In genomic region chr13:23985060-23985459, GRCh38 we compare ENCODE assay signal across 12 cellular contexts.
DNase-seq lines count a peak whose midpoint lies in the region; ATAC-seq and TF ChIP-seq lines count a peak whose summit lies in the region.
"Had no signal": no experiment of that assay in that cellular context is flagged by ENCODE, and none has a peak within 500 bp of the region (broad histone marks: within the 10 kb centered on the region; RNA-seq: fewer than 3 reads in every experiment).

No MANE protein-coding gene starts in this region.

- no TSS peak for BruUV-seq in PC-3 (replicated peaks; lab: Mats Ljungman, UMichigan)

- no peaks in the 10 kb centered on the region for H3K9me2 ChIP-seq in PC-3 (replicated peaks; ENCODE audit: low read length)

- intact Hi-C loops in PC-3 (cut with micrococcal nuclease): no loop called here
- intact Hi-C loops in left lung (cut with DNase I): no loop called here
- intact Hi-C loops in thyroid gland (cut with DNase I): no loop called here
- intact Hi-C loops in activated CD8-positive, alpha-beta T cell treated with anti-CD3 and anti-CD28 coated beads for 36 hours (cut with micrococcal nuclease): no loop called here

- no peak for TF ChIP-seq CTCF in PC-3 (conservative IDR thresholded peaks at IDR 0.05; ENCODE audit: low read depth, low read length)
- TF ChIP-seq CTCF in left lung (IDR thresholded peaks at IDR 0.05): no peak
- no peak for TF ChIP-seq CTCF in thyroid gland (IDR thresholded peaks at IDR 0.05)
- TF ChIP-seq CTCF in activated CD8-positive, alpha-beta T cell treated with anti-CD3 and anti-CD28 coated beads for 36 hours (IDR thresholded peaks at IDR 0.05): no peak

- no peaks in the 10 kb centered on the region for H3K36me3 ChIP-seq in PC-3 (ENCODE audit: low read depth, low read length)
- H3K36me3 ChIP-seq in left lung: no peaks in the 10 kb centered on the region
- H3K36me3 ChIP-seq in thyroid gland: no peaks in the 10 kb centered on the region
- H3K36me3 ChIP-seq: BLaER1 had no signal

- CTCF ChIA-PET in PC-3 (lab: Charles Lee): no interaction called here
- CTCF ChIA-PET in activated CD8-positive, alpha-beta T cell treated with anti-CD3 and anti-CD28 coated beads for 36 hours (lab: Charles Lee): interaction anchor here (1.1 to 1.6 kb wide), 2 partner anchors 12 to 25 kb away, joined by 4 to 6 read pairs; no protein-coding TSS in a partner anchor

- H3K79me2 ChIP-seq in PC-3 (ENCODE audit: low read length): no peaks in the 10 kb centered on the region

- peak overlapping the region; percentile 78 for H3K4me2 ChIP-seq in PC-3 (ENCODE audit: low read length)
- H3K4me2 ChIP-seq: BLaER1 had no signal

- no peaks in the 10 kb centered on the region for H3K9me3 ChIP-seq in PC-3 (ENCODE audit: low read length)
- no peaks in the 10 kb centered on the region for H3K9me3 ChIP-seq in left lung
- H3K9me3 ChIP-seq in thyroid gland: no peaks in the 10 kb centered on the region
- H3K9me3 ChIP-seq: BLaER1 had no signal

- H4K20me1 ChIP-seq in PC-3 (ENCODE audit: low read length): no peaks in the 10 kb centered on the region
- H4K20me1 ChIP-seq: BLaER1 had no signal

- peak overlapping the region; percentile 63 for H2AFZ ChIP-seq in PC-3 (ENCODE audit: low read length)

- H3F3A ChIP-seq in PC-3 (ENCODE audit: low read length, unreplicated experiment): no peaks in the 10 kb centered on the region

- DNase-seq in PC-3: no peak
- no peak for DNase-seq in caudate nucleus (lab: John Stamatoyannopoulos, UW)
- DNase-seq in left lung: no peak
- DNase-seq in thyroid gland: no peak
- no peak for DNase-seq in NCI-H82 treated with DMSO at 0.1 percent for 48 hours (lab: John Stamatoyannopoulos, UW; ENCODE audit: unreplicated experiment)
- no peak for DNase-seq in activated CD8-positive, alpha-beta T cell treated with anti-CD3 and anti-CD28 coated beads for 36 hours
- DNase-seq in NCI-H2171 (lab: John Stamatoyannopoulos, UW): no peak
- DNase-seq: NCI-H2107, SHP77 treated with DMSO at 0.1 percent for 48 hours had no signal

- no peaks in the 10 kb centered on the region for H3K27me3 Mint-ChIP-seq in activated CD8-positive, alpha-beta T cell treated with anti-CD3 and anti-CD28 coated beads for 36 hours

- H3K4me3 ChIP-seq in PC-3 (ENCODE audit: low read length) (peak overlapping the region; percentile 36; the same call in 1 of the 2 replicates), left lung (no peak overlapping the region), thyroid gland (replicated peaks in 1 of 3) (no peak overlapping the region)
- H3K4me3 ChIP-seq: BLaER1, K562 had no signal

- peaks cover 3% of the 10 kb centered on the region for H3K4me1 Mint-ChIP-seq in activated CD8-positive, alpha-beta T cell treated with anti-CD3 and anti-CD28 coated beads for 36 hours (ENCODE audit: low read depth)

- TF ChIP-seq POLR2A in thyroid gland (IDR thresholded peaks at IDR 0.05): no peak

- no peaks in the 10 kb centered on the region for H3K9me3 Mint-ChIP-seq in activated CD8-positive, alpha-beta T cell treated with anti-CD3 and anti-CD28 coated beads for 36 hours

- POLR2A ChIA-PET in PC-3 (lab: Charles Lee; ENCODE audit: unreplicated experiment): no interaction called here
- POLR2A ChIA-PET in activated CD8-positive, alpha-beta T cell treated with anti-CD3 and anti-CD28 coated beads for 36 hours (lab: Charles Lee): no interaction called here

- WGBS in thyroid gland, 2 donors: 55 to 57% methylated on average over 7 of the region's 7 CpGs

- no peak overlapping the region for H3K27ac Mint-ChIP-seq in activated CD8-positive, alpha-beta T cell treated with anti-CD3 and anti-CD28 coated beads for 36 hours

- H3K36me3 Mint-ChIP-seq in activated CD8-positive, alpha-beta T cell treated with anti-CD3 and anti-CD28 coated beads for 36 hours (ENCODE audit: low read depth): no peaks in the 10 kb centered on the region

- no peaks in the 10 kb centered on the region for H3K27me3 ChIP-seq in PC-3 (ENCODE audit: low read length)
- peaks cover 0 to 19% of the 10 kb centered on the region in 2 donors for H3K27me3 ChIP-seq in left lung
- H3K27me3 ChIP-seq in thyroid gland: no peaks in the 10 kb centered on the region

- ATAC-seq in PC-3 (no peak), left lung (peak; percentile 42)
- no peak for ATAC-seq in activated CD8-positive, alpha-beta T cell treated with anti-CD3 and anti-CD28 coated beads for 36 hours
- ATAC-seq: K562 had no signal

- no peak overlapping the region for H3K9ac ChIP-seq in PC-3 (ENCODE audit: low read length)
- H3K9ac ChIP-seq: BLaER1 had no signal

- H3K27ac ChIP-seq in PC-3 (ENCODE audit: low read length) (no peak overlapping the region), caudate nucleus (ENCODE audit: low read depth, low read length) (peak overlapping the region; percentile 16), left lung (no peak overlapping the region), thyroid gland (peak overlapping the region in 2 of 3 donors; percentile 17 to 68)
- H3K27ac ChIP-seq: BLaER1, HL-60 had no signal

- H3K4me1 ChIP-seq in PC-3 (ENCODE audit: insufficient read depth, low read length) (peaks cover 15% of the 10 kb centered on the region), left lung (peaks cover 0 to 10% of the 10 kb centered on the region in 2 donors), thyroid gland (peaks cover 4 to 12% of the 10 kb centered on the region in 2 donors)

- H3K4me3 Mint-ChIP-seq in activated CD8-positive, alpha-beta T cell treated with anti-CD3 and anti-CD28 coated beads for 36 hours: no peak overlapping the region

Comparison
In these comparisons a context has a peak if more than half of its experiments do, and no peak if none do; other contexts are left out.
1. H3K27ac ChIP-seq: peak in caudate nucleus (single experiment) and thyroid gland (2 of 3); none in PC-3 (single experiment) and left lung (0 of 2).